13 cellular contexts compared by ENCODE assay signal in genomic region chr16:88870608-88871348, GRCh38. TPM values are rescaled to one million over a fixed set of nuclear protein-coding genes. Genes with fewer than 3 reads are reported as not detected.
DNase-seq lines count a peak whose midpoint lies in the region; TF ChIP-seq lines count a peak whose summit lies in the region.
"Had no signal": no experiment of that assay in that cellular context is flagged by ENCODE, and none has a peak within 500 bp of the region (broad histone marks: within the 10 kb centered on the region; RNA-seq: fewer than 3 reads in every experiment).

No MANE protein-coding gene starts in this region.

- no peaks in the 10 kb centered on the region for H3K9me3 Mint-ChIP-seq in IgD-negative memory B cell

- peak overlapping the region; percentile 71 for H3K27ac ChIP-seq in WERI-Rb-1
- H3K27ac ChIP-seq in osteoblast (ENCODE audit: low read depth, low read length): no peak overlapping the region
- no peak overlapping the region for H3K27ac ChIP-seq in brain microvascular endothelial cell
- H3K27ac ChIP-seq: spleen had no signal

- in situ Hi-C loops in brain microvascular endothelial cell (cut with HindIII; ENCODE audit: low pct_ligation_motif_present, low sequenced_read_pairs): no loop called here

- H3K36me3 ChIP-seq in WERI-Rb-1: no peaks in the 10 kb centered on the region
- no peaks in the 10 kb centered on the region for H3K36me3 ChIP-seq in osteoblast (ENCODE audit: insufficient read depth, low read length)
- H3K36me3 ChIP-seq in brain microvascular endothelial cell (replicated peaks): no peaks in the 10 kb centered on the region

- peak overlapping the region; percentile 36 to 82 (median 64) for H3K4me3 Mint-ChIP-seq in IgD-negative memory B cell

- H3K4me1 ChIP-seq in osteoblast (ENCODE audit: insufficient read depth, low read length): no peaks in the 10 kb centered on the region

- H3K9me3 ChIP-seq in WERI-Rb-1 (ENCODE audit: severe bottlenecking) (no peaks in the 10 kb centered on the region), osteoblast (ENCODE audit: low read depth, low read length) (no peaks in the 10 kb centered on the region)
- H3K9me3 ChIP-seq: spleen had no signal

- H3K27ac Mint-ChIP-seq in IgD-negative memory B cell: peak overlapping the region; percentile 38 to 82 (median 67)

- peak; percentile 18 to 53 for DNase-seq in NOMO-1 (lab: John Stamatoyannopoulos, UW; ENCODE audit: unreplicated experiment in 2 of 2)
- DNase-seq in NOMO-1 treated with dmso at 0.1 percent for 144 hours (lab: John Stamatoyannopoulos, UW; ENCODE audit: unreplicated experiment): no peak
- DNase-seq in WERI-Rb-1: peak; percentile 53
- DNase-seq in osteoblast (ENCODE audit: insufficient read length, low spot score, missing footprints): no peak
- DNase-seq in brain microvascular endothelial cell: no peak
- no peak for DNase-seq in KG1 (lab: John Stamatoyannopoulos, UW)
- DNase-seq in epidermal melanocyte (ENCODE audit: insufficient read length, low spot score): no peak
- DNase-seq: amniotic stem cell, NCI-H446, spleen, SW 1271 had no signal

- peak overlapping the region; percentile 14 for H3K4me3 ChIP-seq in WERI-Rb-1 (ENCODE audit: low read depth, low read length)
- peak overlapping the region; percentile 37 for H3K4me3 ChIP-seq in osteoblast (ENCODE audit: insufficient read depth, low read length)
- H3K4me3 ChIP-seq in brain microvascular endothelial cell (ENCODE audit: low read depth, low read length): no peak overlapping the region

- TF ChIP-seq CTCF in WERI-Rb-1 (IDR thresholded peaks at IDR 0.05; ENCODE audit: low read depth, low read length): no peak
- no peak for TF ChIP-seq CTCF in osteoblast (IDR thresholded peaks at IDR 0.05; ENCODE audit: extremely low read depth, low read depth, low read length)
- TF ChIP-seq CTCF in brain microvascular endothelial cell (IDR thresholded peaks at IDR 0.05; ENCODE audit: low read depth, low read length, missing control alignments): no peak

- no peaks in the 10 kb centered on the region for H3K79me2 ChIP-seq in osteoblast (ENCODE audit: insufficient read depth, low read length)

- peaks cover 12% of the 10 kb centered on the region for H3K27me3 Mint-ChIP-seq in IgD-negative memory B cell

- H2AFZ ChIP-seq in osteoblast (ENCODE audit: low read length): peak overlapping the region; percentile 41

- H4K20me1 ChIP-seq in osteoblast (ENCODE audit: insufficient read depth, low read length): no peaks in the 10 kb centered on the region

- H3K27me3 ChIP-seq in WERI-Rb-1 (ENCODE audit: insufficient read depth, low read depth, severe bottlenecking) (no peaks in the 10 kb centered on the region), osteoblast (ENCODE audit: insufficient read depth, low read length) (peaks cover 35% of the 10 kb centered on the region), brain microvascular endothelial cell (replicated peaks) (peaks cover 4% of the 10 kb centered on the region)

- H3K4me2 ChIP-seq in osteoblast (ENCODE audit: insufficient read depth, low read length): peak overlapping the region; percentile 43

- H3K36me3 Mint-ChIP-seq in IgD-negative memory B cell: peaks cover 1% of the 10 kb centered on the region

- peaks cover 8 to 11% (median 9%) of the 10 kb centered on the region in 3 donors for H3K4me1 Mint-ChIP-seq in IgD-negative memory B cell

RNA-seq across cellular contexts. Expression of gene PABPN1L, which starts 4.3 kb away (rescaled TPM):
- not detected for polyA plus RNA-seq in IgD-negative memory B cell
- total RNA-seq in osteoblast: not detected in 2 replicates
- total RNA-seq: activated CD8-positive, alpha-beta memory T cell treated with anti-CD3 and anti-CD28 coated beads for 36 hours had no signal

RNA-seq across cellular contexts. Expression of gene TRAPPC2L, which starts 13.9 kb away (rescaled TPM):
- polyA plus RNA-seq in IgD-negative memory B cell: 86.1 TPM
- total RNA-seq in osteoblast: 43.1 and 47.7 TPM in 2 replicates

RNA-seq across cellular contexts. Expression of gene GALNS, which starts 14.0 kb away (rescaled TPM):
- polyA plus RNA-seq in IgD-negative memory B cell: 8.4 TPM
- 43.6 and 48.1 TPM in 2 replicates for total RNA-seq in osteoblast

RNA-seq across cellular contexts. Expression of gene APRT, which starts 59.0 kb away (rescaled TPM):
- 416 TPM for polyA plus RNA-seq in IgD-negative memory B cell
- 41.8 and 53.6 TPM in 2 replicates for total RNA-seq in osteoblast

Comparison
In these comparisons a context has a peak if more than half of its experiments do, and no peak if none do; other contexts are left out.
1. DNase-seq: peak in NOMO-1 (2 of 2) and WERI-Rb-1 (single experiment); none in NOMO-1 treated with dmso at 0.1 percent for 144 hours (single experiment), osteoblast (single experiment), brain microvascular endothelial cell (single experiment), KG1 (single experiment) and epidermal melanocyte (single experiment).